Comparison of ENCODE assay signal across 14 cellular contexts in genomic region chr16:57357330-57358151, GRCh38. TPM values are rescaled to one million over a fixed set of nuclear protein-coding genes. Genes with fewer than 3 reads are reported as not detected.
DNase-seq lines count a peak whose midpoint lies in the region; ATAC-seq, FAIRE-seq and TF ChIP-seq lines count a peak whose summit lies in the region.
"Had no signal": no experiment of that assay in that cellular context is flagged by ENCODE, and none has a peak within 500 bp of the region (broad histone marks: within the 10 kb centered on the region; RNA-seq: fewer than 3 reads in every experiment).

No MANE protein-coding gene starts in this region.

- DNase-seq in cardiac muscle cell (ENCODE audit: low read depth in 1 of 2, low spot score in 1 of 2) (no peak), Right ventricle myocardium inferior (ENCODE audit: missing footprints) (no peak), K562 (ENCODE audit: extremely low read depth in 1 of 4, low spot score in 3 of 4) (no peak), upper lobe of right lung (no peak), esophagus squamous epithelium (lab: John Stamatoyannopoulos, UW) (no peak), RCC 7860 (ENCODE audit: low spot score) (no peak)
- no peak for DNase-seq in activated T-cell treated with anti-CD3 and anti-CD28 coated beads, Interleukin-2, amount 50 U/mL, for 48 hours
- DNase-seq: midbrain; NCI-H187; NK-92 treated with Interleukin-12 subunit alpha and Interleukin-12 subunit beta, amount 100 ng/mL, for 24 hours had no signal

- H3K4me1 ChIP-seq in cardiac muscle cell (ENCODE audit: low read depth) (no peaks in the 10 kb centered on the region), K562 (replicated peaks in 1 of 2; ENCODE audit: control insufficient read depth in 2 of 2, insufficient read depth in 2 of 2, low read length in 2 of 2) (peaks cover 0 to 4% of the 10 kb centered on the region in 2 experiments; a peak in 1 of 5 replicates), upper lobe of right lung (no peaks in the 10 kb centered on the region), esophagus squamous epithelium (peaks cover 6 to 35% (median 13%) of the 10 kb centered on the region in 3 donors)

- TF ChIP-seq POLR2A in K562 (conservative IDR thresholded peaks at IDR 0.05) (no peak), esophagus squamous epithelium (IDR thresholded peaks at IDR 0.05) (no peak)

- H3K9me3 ChIP-seq in cardiac muscle cell (ENCODE audit: low read depth) (no peaks in the 10 kb centered on the region), K562 (replicated peaks; ENCODE audit: control insufficient read depth, insufficient read depth, low read depth, low read length) (no peaks in the 10 kb centered on the region), upper lobe of right lung (no peaks in the 10 kb centered on the region), esophagus squamous epithelium (no peaks in the 10 kb centered on the region)

- ATAC-seq in Right ventricle myocardium inferior: no peak
- ATAC-seq in HG03432 (IDR thresholded peaks at IDR 0.05; ENCODE audit: unreplicated experiment): peak; percentile 61
- no peak for ATAC-seq in K562
- ATAC-seq in upper lobe of right lung: peak; percentile 88

- BruUV-seq in K562 (replicated peaks; lab: Mats Ljungman, UMichigan): no TSS peak

- no peak for TF ChIP-seq RAD21 in K562 (CRISPR knock-in tag; conservative IDR thresholded peaks at IDR 0.05 in 1 of 2, IDR thresholded peaks at IDR 0.05 in 1 of 2)

- no peak overlapping the region for H3K9ac ChIP-seq in K562 (ENCODE audit: insufficient read depth in 1 of 2, low read depth in 2 of 2, low read length in 2 of 2)

- H3K27me3 ChIP-seq in cardiac muscle cell (no peaks in the 10 kb centered on the region), K562 (ENCODE audit: control insufficient read depth in 2 of 2, insufficient read depth in 2 of 2, low read length in 2 of 2) (peaks cover 5 to 33% of the 10 kb centered on the region in 2 experiments; a peak in 4 of 5 replicates), upper lobe of right lung (no peaks in the 10 kb centered on the region), esophagus squamous epithelium (peaks cover 0 to 3% (median 0%) of the 10 kb centered on the region in 4 donors)

- CTCF ChIA-PET in K562 (lab: Yijun Ruan, JAX; ENCODE audit: low intra/inter-chr PET ratio): no interaction called here

- TF ChIP-seq EP300 in K562 (IDR thresholded peaks at IDR 0.05; ENCODE audit: low read length): no peak

- intact Hi-C loops in Right ventricle myocardium inferior (cut with DNase I): no loop called here
- intact Hi-C loops in K562 (cut with micrococcal nuclease): no loop called here
- intact Hi-C loops in upper lobe of right lung (cut with DNase I): no loop called here
- intact Hi-C loops in esophagus squamous epithelium (cut with DNase I): no loop called here

- no peaks in the 10 kb centered on the region for H3K79me2 ChIP-seq in K562 (ENCODE audit: control insufficient read depth, insufficient read depth, low read length)

- TF ChIP-seq CTCF in cardiac muscle cell (IDR thresholded peaks at IDR 0.05; ENCODE audit: low read depth, low read length) (no peak), K562 (IDR thresholded peaks at IDR 0.05 in 2 of 3, conservative IDR thresholded peaks at IDR 0.05 in 1 of 3; ENCODE audit: insufficient read depth in 2 of 3, low read depth in 1 of 3, low read length in 3 of 3) (no peak), upper lobe of right lung (IDR thresholded peaks at IDR 0.05) (no peak), esophagus squamous epithelium (IDR thresholded peaks at IDR 0.05) (no peak)

- H3K4me2 ChIP-seq in K562 (ENCODE audit: insufficient read depth, low read length): no peak overlapping the region

- 14% methylated on average over 10 of the region's 10 CpGs for WGBS in K562 (ENCODE audit: insufficient coverage, low coverage, missing lambda C conversion rate)
- 85 to 86% methylated on average over 10 of the region's 10 CpGs for WGBS in esophagus squamous epithelium, 2 donors

- H2AFZ ChIP-seq in K562 (ENCODE audit: low read depth, low read length): no peak overlapping the region

- no peaks in the 10 kb centered on the region for H3K9me1 ChIP-seq in K562 (ENCODE audit: control insufficient read depth, insufficient read depth, low read length)

- H3K27ac ChIP-seq in cardiac muscle cell (peak overlapping the region; percentile 17), K562 (ENCODE audit: extremely low read depth, low read depth, low read length) (no peak overlapping the region), upper lobe of right lung (no peak overlapping the region), esophagus squamous epithelium (no peak overlapping the region)

- in situ Hi-C loops in K562 (cut with MboI): no loop called here

- H3K36me3 ChIP-seq in cardiac muscle cell (no peaks in the 10 kb centered on the region), K562 (ENCODE audit: control insufficient read depth, insufficient read depth, low read length) (no peaks in the 10 kb centered on the region), upper lobe of right lung (no peaks in the 10 kb centered on the region), esophagus squamous epithelium (no peaks in the 10 kb centered on the region)

- H4K20me1 ChIP-seq in K562 (replicated peaks; ENCODE audit: control insufficient read depth, insufficient read depth, low read length): 0 out of 2 replicates have a peak, but pooled peaks cover 2% of the 10 kb centered on the region

- POLR2A ChIA-PET in K562 (lab: Yijun Ruan, JAX): no interaction called here

- H3K4me3 ChIP-seq in cardiac muscle cell (no peak overlapping the region), K562 (no peak overlapping the region), upper lobe of right lung (no peak overlapping the region), esophagus squamous epithelium (no peak overlapping the region)

- FAIRE-seq in K562 (lab: Jason Lieb, UNC) (no peak), RCC 7860 (lab: Jason Lieb, UNC) (no peak)
- FAIRE-seq: HTR-8/SVneo had no signal

RNA-seq across cellular contexts. Expression of gene CCL22, which starts 1.0 kb away (rescaled TPM):
- total RNA-seq in cardiac muscle cell: 0.09 TPM in 1 of 2 replicates, not detected in the other
- polyA plus RNA-seq in cardiac muscle cell: 0.45 and 0.56 TPM in 2 replicates
- not detected for total RNA-seq in Right ventricle myocardium inferior
- not detected in 2 replicates for total RNA-seq in K562 (2011; cell fraction: chromatin; rRNA removed; ENCODE audit: low replicate concordance)
- total RNA-seq in K562 (2011; cell fraction: nucleolus; rRNA removed): not detected in 2 replicates
- not detected in 2 replicates for total RNA-seq in K562 (2011; cell fraction: nucleoplasm; rRNA removed)
- total RNA-seq in K562 (2014; rRNA removed): not detected in 2 replicates
- total RNA-seq in K562 (2014; rRNA removed; fragmentation: Illumina TruSeq; extraction: Trizol): not detected in 2 replicates
- not detected in 2 replicates for total RNA-seq in K562 (2015; rRNA removed; fragmentation: Illumina TruSeq; extraction: Trizol)
- total RNA-seq in K562 (2021): 0.29 and 0.60 TPM in 2 replicates
- polyA plus RNA-seq in K562 (2011; rRNA removed): not detected in 2 replicates
- polyA plus RNA-seq in K562 (2011; cell fraction: cytosol; rRNA removed): not detected in 2 replicates
- polyA plus RNA-seq in K562 (2011; cell fraction: nucleus; rRNA removed): not detected in 2 replicates
- 0.04 and 0.06 TPM in 2 replicates for polyA plus RNA-seq in K562 (2012)
- 0.10 TPM in 1 of 2 replicates, not detected in the other for polyA plus RNA-seq in K562 (2014; fragmentation: Illumina TruSeq; extraction: Trizol)
- under 1 TPM; 0.04 to 0.07 TPM for polyA plus RNA-seq in K562 (2014; fragmentation: Nextera tagmentation; extraction: Ambion mirVana)
- 0.04 TPM in 1 of 2 replicates, not detected in the other for polyA plus RNA-seq in K562 (2014; rRNA removed)
- not detected in 2 replicates for polyA minus RNA-seq in K562 (2011; rRNA and poly(A)+ RNA removed)
- polyA minus RNA-seq in K562 (2011; cell fraction: cytosol; rRNA and poly(A)+ RNA removed): not detected in 2 replicates
- polyA minus RNA-seq in K562 (2011; cell fraction: nucleus; rRNA and poly(A)+ RNA removed): not detected in 2 replicates
- total RNA-seq in upper lobe of right lung: 3.8 TPM
- 1 to 10 TPM in 1 of 4 donors, under 1 TPM in 3; 0.09 to 1.6 (median 0.38) TPM for total RNA-seq in esophagus squamous epithelium
- total RNA-seq: pulmonary artery endothelial cell, temporal lobe had no signal

RNA-seq across cellular contexts. Expression of gene CX3CL1, which starts 14.7 kb away (rescaled TPM):
- 0.71 and 1.7 TPM in 2 replicates for total RNA-seq in cardiac muscle cell
- 0.33 and 0.41 TPM in 2 replicates for polyA plus RNA-seq in cardiac muscle cell
- total RNA-seq in Right ventricle myocardium inferior: 15.2 TPM
- total RNA-seq in K562 (2011; cell fraction: chromatin; rRNA removed; ENCODE audit: low replicate concordance): not detected in 2 replicates
- total RNA-seq in K562 (2011; cell fraction: nucleolus; rRNA removed): not detected in 2 replicates
- not detected in 2 replicates for total RNA-seq in K562 (2011; cell fraction: nucleoplasm; rRNA removed)
- not detected in 2 replicates for total RNA-seq in K562 (2014; rRNA removed)
- not detected in 2 replicates for total RNA-seq in K562 (2014; rRNA removed; fragmentation: Illumina TruSeq; extraction: Trizol)
- not detected in 2 replicates for total RNA-seq in K562 (2015; rRNA removed; fragmentation: Illumina TruSeq; extraction: Trizol)
- total RNA-seq in K562 (2021): 0.09 and 0.16 TPM in 2 replicates
- not detected in 2 replicates for polyA plus RNA-seq in K562 (2011; rRNA removed)
- polyA plus RNA-seq in K562 (2011; cell fraction: cytosol; rRNA removed): not detected in 2 replicates
- polyA plus RNA-seq in K562 (2011; cell fraction: nucleus; rRNA removed): not detected in 2 replicates
- not detected in 2 replicates for polyA plus RNA-seq in K562 (2012)
- polyA plus RNA-seq in K562 (2014; fragmentation: Illumina TruSeq; extraction: Trizol): not detected in 2 replicates
- not detected for polyA plus RNA-seq in K562 (2014; fragmentation: Nextera tagmentation; extraction: Ambion mirVana)
- polyA plus RNA-seq in K562 (2014; rRNA removed): not detected in 2 replicates
- not detected in 2 replicates for polyA minus RNA-seq in K562 (2011; rRNA and poly(A)+ RNA removed)
- not detected in 2 replicates for polyA minus RNA-seq in K562 (2011; cell fraction: cytosol; rRNA and poly(A)+ RNA removed)
- not detected in 2 replicates for polyA minus RNA-seq in K562 (2011; cell fraction: nucleus; rRNA and poly(A)+ RNA removed)
- 47.5 TPM for total RNA-seq in upper lobe of right lung
- total RNA-seq in esophagus squamous epithelium: 10 to 100 TPM in 1 of 4 donors, 1 to 10 TPM in 3; 3.3 to 14.8 (median 7.4) TPM

RNA-seq across cellular contexts. Expression of gene CCL17, which starts 47.0 kb away (rescaled TPM):
- total RNA-seq in cardiac muscle cell (not detected in 2 replicates), Right ventricle myocardium inferior (not detected), K562 (2014; rRNA removed) (not detected in 2 replicates), K562 (2014; rRNA removed; fragmentation: Illumina TruSeq; extraction: Trizol) (not detected in 2 replicates), K562 (2015; rRNA removed; fragmentation: Illumina TruSeq; extraction: Trizol) (not detected in 2 replicates), K562 (2021) (not detected in 2 replicates), upper lobe of right lung (15.5 TPM), esophagus squamous epithelium (1 to 10 TPM in 1 of 4 donors, under 1 TPM in 1, not detected in 2; 0.64 to 1.3 TPM)
- polyA plus RNA-seq in cardiac muscle cell (not detected in 2 replicates), K562 (2011; rRNA removed) (not detected in 2 replicates), K562 (2014; fragmentation: Illumina TruSeq; extraction: Trizol) (not detected in 2 replicates), K562 (2014; fragmentation: Nextera tagmentation; extraction: Ambion mirVana) (not detected), K562 (2014; rRNA removed) (not detected in 2 replicates)
- total RNA-seq in K562 (2011; cell fraction: chromatin; rRNA removed; ENCODE audit: low replicate concordance): not detected in 2 replicates
- total RNA-seq in K562 (2011; cell fraction: nucleolus; rRNA removed): not detected in 2 replicates
- not detected in 2 replicates for total RNA-seq in K562 (2011; cell fraction: nucleoplasm; rRNA removed)
- not detected in 2 replicates for polyA plus RNA-seq in K562 (2011; cell fraction: cytosol; rRNA removed)
- polyA plus RNA-seq in K562 (2011; cell fraction: nucleus; rRNA removed): not detected in 2 replicates
- not detected in 2 replicates for polyA plus RNA-seq in K562 (2012)
- not detected in 2 replicates for polyA minus RNA-seq in K562 (2011; rRNA and poly(A)+ RNA removed)
- polyA minus RNA-seq in K562 (2011; cell fraction: cytosol; rRNA and poly(A)+ RNA removed): not detected in 2 replicates
- polyA minus RNA-seq in K562 (2011; cell fraction: nucleus; rRNA and poly(A)+ RNA removed): not detected in 2 replicates
- total RNA-seq: pulmonary artery endothelial cell, temporal lobe had no signal

Comparison
In these comparisons a context has a peak if more than half of its experiments do, and no peak if none do; other contexts are left out.
1. ATAC-seq: peak in HG03432 (single experiment) and upper lobe of right lung (single experiment); none in Right ventricle myocardium inferior (single experiment) and K562 (single experiment).